In genomic region chr4:24118031-24118430, GRCh38 we compare ENCODE assay signal across 21 cellular contexts.
DNase-seq lines count a peak whose midpoint lies in the region; ATAC-seq and TF ChIP-seq lines count a peak whose summit lies in the region.
"Had no signal": no experiment of that assay in that cellular context is flagged by ENCODE, and none has a peak within 500 bp of the region (broad histone marks: within the 10 kb centered on the region; RNA-seq: fewer than 3 reads in every experiment).

No MANE protein-coding gene starts in this region.

- peaks cover 2% of the 10 kb centered on the region; the same call in 1 of the 2 replicates for H3K4me1 ChIP-seq in IMR-90 (ENCODE audit: control insufficient read depth, insufficient read depth, low read length)
- H3K4me1 ChIP-seq: A549 had no signal

- H3K4me3 Mint-ChIP-seq in brain (peak overlapping the region in 1 of 5 experiments; percentile 27), nephron (peak overlapping the region in 1 of 3 experiments; percentile 19)
- no peak overlapping the region for H3K4me3 Mint-ChIP-seq in natural killer cell treated with Interleukin-12 subunit alpha and Interleukin-12 subunit beta and Interleukin-15 and Interleukin-18, amount 100 ng/mL, for 72 hours
- H3K4me3 Mint-ChIP-seq: HFFc6, IgD-negative memory B cell had no signal

- CTCF ChIA-PET in IMR-90 (lab: Yijun Ruan, JAX), result interaction anchor here (1.0 kb wide), 1 partner anchor 10 kb away, joined by 3 read pairs; no protein-coding TSS in a partner anchor

- H4K8ac ChIP-seq in IMR-90 (ENCODE audit: low read depth in 2 of 2, low read length in 2 of 2), result no peak overlapping the region

- no peak overlapping the region for H3K56ac ChIP-seq in IMR-90 (ENCODE audit: extremely low read depth, insufficient read depth, low read length)

- no peak for TF ChIP-seq RAD21 in IMR-90 (IDR thresholded peaks at IDR 0.05; ENCODE audit: low read length)

- H3K27me3 ChIP-seq in IMR-90 (ENCODE audit: control insufficient read depth, insufficient read depth, low read length), result no peaks in the 10 kb centered on the region

- no peaks in the 10 kb centered on the region; the same call in 1 of the 2 replicates for H3K9me3 ChIP-seq in IMR-90 (ENCODE audit: control insufficient read depth, insufficient read depth, low read length)
- H3K9me3 ChIP-seq: A549, SK-N-SH had no signal

- H3K9me3 Mint-ChIP-seq in brain (no peaks in the 10 kb centered on the region), nephron (no peaks in the 10 kb centered on the region)
- H3K9me3 Mint-ChIP-seq in natural killer cell treated with Interleukin-12 subunit alpha and Interleukin-12 subunit beta and Interleukin-15 and Interleukin-18, amount 100 ng/mL, for 72 hours, result peaks cover 3% of the 10 kb centered on the region
- H3K9me3 Mint-ChIP-seq: HFFc6 had no signal

- no peak overlapping the region for H2BK15ac ChIP-seq in IMR-90 (ENCODE audit: low read depth, low read length)

- no peak overlapping the region for H2BK20ac ChIP-seq in IMR-90 (ENCODE audit: low read depth, low read length)

- H3K27me3 Mint-ChIP-seq in brain (no peaks in the 10 kb centered on the region), nephron (ENCODE audit: low read depth) (peaks cover 15% of the 10 kb centered on the region)
- H3K27me3 Mint-ChIP-seq in natural killer cell treated with Interleukin-12 subunit alpha and Interleukin-12 subunit beta and Interleukin-15 and Interleukin-18, amount 100 ng/mL, for 72 hours, result no peaks in the 10 kb centered on the region
- H3K27me3 Mint-ChIP-seq: IgD-negative memory B cell had no signal

- H3K4ac ChIP-seq in IMR-90 (ENCODE audit: low read depth, low read length), result 0 out of 2 replicates have a peak overlapping the region, but pooled peaks have one; percentile 0

- WGBS in IMR-90 (ENCODE audit: extremely low coverage in 2 of 2, insufficient read length in 1 of 2), 2 experiments, result no CpG with 5 or more reads among the region's 7 CpGs

- H3K18ac ChIP-seq in IMR-90 (ENCODE audit: low read depth, low read length), result 0 out of 2 replicates have a peak overlapping the region, but pooled peaks have one; percentile 2

- dilution Hi-C loops in IMR-90 (cut with HindIII; ENCODE audit: low sequenced_read_pairs, unreplicated experiment), result no loop called here

- H3K36me3 ChIP-seq in IMR-90 (ENCODE audit: control insufficient read depth, insufficient read depth, low read length), result no peaks in the 10 kb centered on the region

- no peaks in the 10 kb centered on the region for H3K9me1 ChIP-seq in IMR-90 (ENCODE audit: insufficient read depth, low read length)

- no peaks in the 10 kb centered on the region for H3K79me1 ChIP-seq in IMR-90 (ENCODE audit: low read depth in 1 of 2, low read length in 2 of 2)

- H3K4me3 ChIP-seq in IMR-90 (ENCODE audit: insufficient read depth, low read depth, low read length), result no peak overlapping the region
- H3K4me3 ChIP-seq: A549 had no signal

- H3K27ac Mint-ChIP-seq in brain (peak overlapping the region in 3 of 5 experiments; percentile 32 to 88 (median 71)), nephron (peak overlapping the region; percentile 46 to 51 (median 47))
- no peak overlapping the region for H3K27ac Mint-ChIP-seq in natural killer cell treated with Interleukin-12 subunit alpha and Interleukin-12 subunit beta and Interleukin-15 and Interleukin-18, amount 100 ng/mL, for 72 hours
- H3K27ac Mint-ChIP-seq: HFFc6, IgD-negative memory B cell had no signal

- H3K4me2 ChIP-seq in IMR-90 (ENCODE audit: low read depth, low read length), result no peak overlapping the region
- H3K4me2 ChIP-seq: A549, SK-N-SH had no signal

- no peak overlapping the region for H4K91ac ChIP-seq in IMR-90 (ENCODE audit: insufficient read depth, low read depth, low read length)

- H4K20me1 ChIP-seq in IMR-90 (ENCODE audit: insufficient read depth, low read length), result no peaks in the 10 kb centered on the region

- no peak overlapping the region for H2BK5ac ChIP-seq in IMR-90 (ENCODE audit: low read depth, low read length, poor library complexity, severe bottlenecking)

- ATAC-seq in IMR-90 (ENCODE audit: low read depth) (no peak), HG03025 (IDR thresholded peaks at IDR 0.05; ENCODE audit: low FRiP score, unreplicated experiment) (no peak)
- ATAC-seq in natural killer cell treated with Interleukin-12 subunit alpha and Interleukin-12 subunit beta and Interleukin-15 and Interleukin-18, amount 100 ng/mL, for 72 hours, result no peak
- ATAC-seq: A549 had no signal

- no peak overlapping the region for H3K9ac ChIP-seq in IMR-90 (ENCODE audit: low read depth, low read length)
- H3K9ac ChIP-seq: SK-N-SH had no signal

- H3K4me1 Mint-ChIP-seq in brain (peaks cover 35% of the 10 kb centered on the region), nephron (peaks cover 45% of the 10 kb centered on the region)
- no peaks in the 10 kb centered on the region for H3K4me1 Mint-ChIP-seq in natural killer cell treated with Interleukin-12 subunit alpha and Interleukin-12 subunit beta and Interleukin-15 and Interleukin-18, amount 100 ng/mL, for 72 hours (ENCODE audit: low read depth in 2 of 2)

- no peak overlapping the region for H3K14ac ChIP-seq in IMR-90 (replicated peaks; ENCODE audit: low read depth, low read length)

- H3K36me3 Mint-ChIP-seq in brain, result no peaks in the 10 kb centered on the region
- H3K36me3 Mint-ChIP-seq in nephron (ENCODE audit: low read depth), result no peaks in the 10 kb centered on the region
- H3K36me3 Mint-ChIP-seq in natural killer cell treated with Interleukin-12 subunit alpha and Interleukin-12 subunit beta and Interleukin-15 and Interleukin-18, amount 100 ng/mL, for 72 hours, result peaks cover 4% of the 10 kb centered on the region

- H3K23ac ChIP-seq in IMR-90 (ENCODE audit: low read depth, low read length), result no peak overlapping the region

- no peak overlapping the region for H2AK9ac ChIP-seq in IMR-90 (replicated peaks; ENCODE audit: low read depth, low read length, poor library complexity)

- H2BK120ac ChIP-seq in IMR-90 (ENCODE audit: low read depth, low read length), result no peak overlapping the region

- no peak overlapping the region for H3K27ac ChIP-seq in IMR-90 (ENCODE audit: insufficient read depth, low read length)
- H3K27ac ChIP-seq: A549, C4-2B had no signal

- POLR2A ChIA-PET in IMR-90 (lab: Charles Lee; ENCODE audit: unreplicated experiment), result no interaction called here

- BruUV-seq in IMR-90 (replicated peaks; lab: Mats Ljungman, UMichigan), result no TSS peak

- DNase-seq in AG08396 (ENCODE audit: low spot score) (peak; percentile 12), IMR-90 (peak; percentile 28), COLO829 (ENCODE audit: low spot score) (no peak)
- DNase-seq in natural killer cell treated with Interleukin-12 subunit alpha and Interleukin-12 subunit beta and Interleukin-15 and Interleukin-18, amount 100 ng/mL, for 72 hours (ENCODE audit: low spot score), result no peak
- DNase-seq in stimulated activated CD4-positive, alpha-beta T cell treated with anti-CD3 and anti-CD28 coated beads, Interleukin-15, amount 100 ng/mL, for 24 hours, result no peak
- DNase-seq: DMS 273 treated with DMSO at 0.1 percent for 48 hours, DND-41, HFFc6, Kasumi-1, NCI-H1092 treated with DMSO at 0.1 percent for 48 hours, NCI-H146, NCI-H2081 treated with DMSO at 0.1 percent for 48 hours, NCI-H748 treated with DMSO at 0.1 percent for 48 hours, SHP77, SK-N-SH had no signal

- TF ChIP-seq POLR2A in IMR-90 (IDR thresholded peaks at IDR 0.05; ENCODE audit: low read depth, low read length), result no peak

- intact Hi-C loops in IMR-90 (cut with micrococcal nuclease), result no loop called here

- in situ Hi-C loops in IMR-90 (cut with MboI; ENCODE audit: low sequenced_read_pairs), result no loop called here

- H2AFZ ChIP-seq in IMR-90 (replicated peaks; ENCODE audit: low read length, poor library complexity), result peak overlapping the region; percentile 5

- TF ChIP-seq CTCF in IMR-90 (conservative IDR thresholded peaks at IDR 0.05; ENCODE audit: low read depth, low read length), result no peak
- no peak for TF ChIP-seq CTCF in brain (conservative IDR thresholded peaks at IDR 0.05)
- no peak for TF ChIP-seq CTCF in nephron (IDR thresholded peaks at IDR 0.05; ENCODE audit: unreplicated experiment in 3 of 3)

- no peak overlapping the region for H4K5ac ChIP-seq in IMR-90 (ENCODE audit: low read depth, low read length)

- H2AK5ac ChIP-seq in IMR-90 (ENCODE audit: low read depth, low read length), result no peak overlapping the region

TF ChIP-seq in IMR-90, 13 proteins besides CTCF, POLR2A, EP300 and RAD21:
- TF ChIP-seq MXI1 (IDR thresholded peaks at IDR 0.05; ENCODE audit: borderline replicate concordance, low read depth, low read length), result no peak
- no peak for TF ChIP-seq CEBPB (IDR thresholded peaks at IDR 0.05; ENCODE audit: low read depth, low read length)
- TF ChIP-seq ELK1 (IDR thresholded peaks at IDR 0.05; ENCODE audit: borderline replicate concordance, low read depth, low read length), result no peak
- TF ChIP-seq NFE2L2 (IDR thresholded peaks at IDR 0.05; ENCODE audit: low read depth, low read length), result no peak
- TF ChIP-seq MAFK (IDR thresholded peaks at IDR 0.05; ENCODE audit: low read depth, low read length), result no peak
- no peak for TF ChIP-seq CHD1 (IDR thresholded peaks at IDR 0.05; ENCODE audit: low read depth, low read length)
- TF ChIP-seq, protein P1, sequence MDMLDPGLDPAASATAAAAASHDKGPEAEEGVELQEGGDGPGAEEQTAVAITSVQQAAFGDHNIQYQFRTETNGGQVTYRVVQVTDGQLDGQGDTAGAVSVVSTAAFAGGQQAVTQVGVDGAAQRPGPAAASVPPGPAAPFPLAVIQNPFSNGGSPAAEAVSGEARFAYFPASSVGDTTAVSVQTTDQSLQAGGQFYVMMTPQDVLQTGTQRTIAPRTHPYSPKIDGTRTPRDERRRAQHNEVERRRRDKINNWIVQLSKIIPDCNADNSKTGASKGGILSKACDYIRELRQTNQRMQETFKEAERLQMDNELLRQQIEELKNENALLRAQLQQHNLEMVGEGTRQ (IDR thresholded peaks at IDR 0.05; ENCODE audit: low read depth, low read length), result no peak
- TF ChIP-seq FOS (IDR thresholded peaks at IDR 0.05; ENCODE audit: low read depth, low read length), result no peak
- TF ChIP-seq RFX5 (IDR thresholded peaks at IDR 0.05; ENCODE audit: low read depth, low read length), result no peak
- no peak for TF ChIP-seq MAZ (IDR thresholded peaks at IDR 0.05; ENCODE audit: borderline replicate concordance, low read depth, low read length)
- no peak for TF ChIP-seq RCOR1 (IDR thresholded peaks at IDR 0.05; ENCODE audit: insufficient replicate concordance, low read length)

Comparison
In these comparisons a context has a peak if more than half of its experiments do, and no peak if none do; other contexts are left out.
1. DNase-seq: peak in AG08396 (single experiment) and IMR-90 (single experiment); none in natural killer cell treated with Interleukin-12 subunit alpha and Interleukin-12 subunit beta and Interleukin-15 and Interleukin-18, amount 100 ng/mL, for 72 hours (single experiment), stimulated activated CD4-positive, alpha-beta T cell treated with anti-CD3 and anti-CD28 coated beads, Interleukin-15, amount 100 ng/mL, for 24 hours (single experiment) and COLO829 (single experiment).
2. H3K27ac Mint-ChIP-seq: peak in brain (3 of 5) and nephron (3 of 3); none in natural killer cell treated with Interleukin-12 subunit alpha and Interleukin-12 subunit beta and Interleukin-15 and Interleukin-18, amount 100 ng/mL, for 72 hours (0 of 2).